Comparison of ENCODE assay signal across 23 cellular contexts in the genomic region with DNA sequence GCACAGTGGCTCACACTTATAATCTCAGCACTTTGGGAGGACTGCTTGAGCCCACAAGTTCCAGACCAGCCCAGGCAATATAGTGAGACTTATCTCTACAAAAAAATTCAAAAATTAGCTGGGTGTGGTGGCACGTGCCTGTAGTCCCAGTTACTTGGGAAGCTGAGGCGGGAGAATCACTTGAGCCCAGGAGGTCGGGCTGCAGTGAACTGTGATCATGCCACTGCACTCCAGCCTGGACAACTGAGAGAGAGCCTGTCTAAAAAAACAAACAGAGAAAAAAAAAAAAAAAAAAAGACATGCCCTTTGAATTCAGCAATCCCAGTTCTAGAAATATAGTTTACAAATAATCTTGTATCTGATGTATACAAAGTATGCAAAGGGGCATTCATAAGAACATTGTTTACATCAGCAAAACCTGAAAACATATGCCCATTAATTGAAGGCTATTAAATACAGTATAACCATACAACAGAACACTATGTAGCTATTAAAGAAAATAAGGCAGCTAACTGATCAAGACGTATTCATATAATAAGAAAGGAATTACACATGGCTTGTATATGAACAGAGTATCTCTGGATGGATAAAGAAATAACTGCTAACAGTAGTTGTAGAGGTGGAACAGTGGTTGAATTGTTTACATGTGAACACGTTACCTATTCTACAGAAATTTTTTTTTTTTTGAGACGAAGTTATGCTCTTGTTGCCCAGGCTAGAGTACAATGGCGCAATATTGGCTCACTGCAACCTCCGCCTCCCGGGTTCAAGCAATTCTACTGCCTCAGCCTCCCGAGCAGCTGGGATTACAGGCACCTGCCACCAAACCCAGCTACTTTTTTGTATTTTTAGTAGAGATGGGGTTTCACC. TPM values are rescaled to one million over a fixed set of nuclear protein-coding genes. Genes with fewer than 3 reads are reported as not detected.
DNase-seq lines count a peak whose midpoint lies in the region; ATAC-seq, FAIRE-seq and TF ChIP-seq lines count a peak whose summit lies in the region.
"Had no signal": no experiment of that assay in that cellular context is flagged by ENCODE, and none has a peak within 500 bp of the region (broad histone marks: within the 10 kb centered on the region; RNA-seq: fewer than 3 reads in every experiment).

No MANE protein-coding gene starts in this region.

- H3K36me3 Mint-ChIP-seq in activated naive CD4-positive, alpha-beta T cell treated with anti-CD3 and anti-CD28 coated beads, Interleukin-2, amount 50 U/mL, for 24 hours, result peaks cover 3% of the 10 kb centered on the region
- no peaks in the 10 kb centered on the region for H3K36me3 Mint-ChIP-seq in activated naive CD4-positive, alpha-beta T cell treated with anti-CD3 and anti-CD28 coated beads, Interleukin-2, amount 50 U/mL, for 72 hours
- H3K36me3 Mint-ChIP-seq in T-helper 17 cell (ENCODE audit: low read depth), result peaks cover 2% of the 10 kb centered on the region
- peaks cover 7% of the 10 kb centered on the region for H3K36me3 Mint-ChIP-seq in stimulated activated memory B cell treated with anti-CD40 and anti-IgM and Interleukin-4, amounts not matched to agents 10 μg/mL and 1 μg/mL and 100 μg/mL, for 72 hours
- peaks cover 15% of the 10 kb centered on the region for H3K36me3 Mint-ChIP-seq in activated naive CD4-positive, alpha-beta T cell treated with anti-CD3 and anti-CD28 coated beads, Interleukin-2, amount 10 ng/mL, durations not matched to agents 7 days and 5 days

- in situ Hi-C loops in HepG2 (cut with HindIII; ENCODE audit: extremely low pct_ligation_motif_present, low pct_unique_long_range_greater_than_20kb), result no loop called here

- no TSS peak for BruUV-seq in HepG2 (replicated peaks; lab: Mats Ljungman, UMichigan)

- no peak for DNase-seq in activated naive CD4-positive, alpha-beta T cell treated with anti-CD3 and anti-CD28 coated beads, Interleukin-2, amount 50 U/mL, for 72 hours (ENCODE audit: low spot score in 2 of 2)
- DNase-seq in T-helper 17 cell (no peak), HepG2 (ENCODE audit: low spot score) (peak; percentile 45), pons (ENCODE audit: low spot score) (no peak)
- DNase-seq in activated naive CD4-positive, alpha-beta T cell treated with anti-CD3 and anti-CD28 coated beads, Interleukin-2, amount 10 ng/mL, durations not matched to agents 7 days and 5 days, result no peak
- DNase-seq: amygdala; endodermal cell; GM23248; hippocampal formation; MM.1S; NCI-H187; NCI-H446 treated with DMSO at 0.1 percent for 48 hours; Right ventricle myocardium superior; stimulated activated naive CD4-positive, alpha-beta T cell treated with Interleukin-2 at 50 U/mL for 16 hours; T-cell; tibial artery had no signal

- H3K9ac ChIP-seq in HepG2 (ENCODE audit: insufficient read depth, low read depth, low read length), result no peak overlapping the region
- H3K9ac ChIP-seq: GM23248 had no signal

- TF ChIP-seq RAD21 in HepG2 (CRISPR knock-in tag; IDR thresholded peaks at IDR 0.05), result no peak

- peak overlapping the region; percentile 30 for H3K27ac Mint-ChIP-seq in activated naive CD4-positive, alpha-beta T cell treated with anti-CD3 and anti-CD28 coated beads, Interleukin-2, amount 50 U/mL, for 24 hours
- H3K27ac Mint-ChIP-seq in activated naive CD4-positive, alpha-beta T cell treated with anti-CD3 and anti-CD28 coated beads, Interleukin-2, amount 50 U/mL, for 72 hours, result peak overlapping the region in 1 of 2 donors; percentile 50
- peak overlapping the region; percentile 95 for H3K27ac Mint-ChIP-seq in T-helper 17 cell
- peak overlapping the region; percentile 55 for H3K27ac Mint-ChIP-seq in stimulated activated memory B cell treated with anti-CD40 and anti-IgM and Interleukin-4, amounts not matched to agents 10 μg/mL and 1 μg/mL and 100 μg/mL, for 72 hours
- no peak overlapping the region for H3K27ac Mint-ChIP-seq in activated naive CD4-positive, alpha-beta T cell treated with anti-CD3 and anti-CD28 coated beads, Interleukin-2, amount 10 ng/mL, durations not matched to agents 7 days and 5 days

- intact Hi-C loops in HepG2 (cut with micrococcal nuclease; ENCODE audit: unreplicated experiment), result no loop called here

- TF ChIP-seq EP300 in HepG2 (IDR thresholded peaks at IDR 0.05; ENCODE audit: low read depth in 2 of 2, low read length in 2 of 2) (no peak), HepG2 (CRISPR knock-in tag; IDR thresholded peaks at IDR 0.05; ENCODE audit: borderline replicate concordance) (no peak)

- TF ChIP-seq CTCF in HepG2 (CRISPR knock-in tag; IDR thresholded peaks at IDR 0.05), result no peak

- H3K4me3 Mint-ChIP-seq in activated naive CD4-positive, alpha-beta T cell treated with anti-CD3 and anti-CD28 coated beads, Interleukin-2, amount 50 U/mL, for 24 hours, result no peak overlapping the region
- H3K4me3 Mint-ChIP-seq in T-helper 17 cell, result no peak overlapping the region
- no peak overlapping the region for H3K4me3 Mint-ChIP-seq in stimulated activated memory B cell treated with anti-CD40 and anti-IgM and Interleukin-4, amounts not matched to agents 10 μg/mL and 1 μg/mL and 100 μg/mL, for 72 hours
- no peak overlapping the region for H3K4me3 Mint-ChIP-seq in activated naive CD4-positive, alpha-beta T cell treated with anti-CD3 and anti-CD28 coated beads, Interleukin-2, amount 10 ng/mL, durations not matched to agents 7 days and 5 days
- H3K4me3 Mint-ChIP-seq: endodermal cell, nephron had no signal

- peak overlapping the region; percentile 19; the same call in 1 of the 2 replicates for H3K4me2 ChIP-seq in HepG2 (ENCODE audit: low read depth, low read length)

- 0 out of 5 replicates have a peak, but pooled peaks cover 0 to 5% of the 10 kb centered on the region in 2 experiments for H3K36me3 ChIP-seq in HepG2 (replicated peaks in 1 of 2; ENCODE audit: control insufficient read depth in 1 of 2, insufficient read depth in 2 of 2, low read length in 2 of 2)
- H3K36me3 ChIP-seq: tibial artery had no signal

- WGBS in HepG2 (ENCODE audit: low lambda C conversion rate), result 25% methylated on average over 10 of the region's 10 CpGs

- peaks cover 62% of the 10 kb centered on the region for H4K20me1 ChIP-seq in HepG2 (ENCODE audit: insufficient read depth, low read length)

- H3K9me3 ChIP-seq in T-helper 17 cell (ENCODE audit: control insufficient read depth, low read length, poor library complexity, severe bottlenecking) (no peaks in the 10 kb centered on the region), HepG2 (ENCODE audit: low read length) (no peaks in the 10 kb centered on the region)
- H3K9me3 ChIP-seq: tibial artery had no signal

- no peaks in the 10 kb centered on the region for H3K27me3 ChIP-seq in HepG2 (ENCODE audit: control insufficient read depth in 1 of 2, insufficient read depth in 2 of 2, low read length in 2 of 2)
- H3K27me3 ChIP-seq: tibial artery had no signal

- H3K4me1 ChIP-seq in HepG2 (ENCODE audit: insufficient read depth, low read length), result peaks cover 62% of the 10 kb centered on the region

- H3K4me3 ChIP-seq in HepG2 (replicated peaks in 1 of 3; ENCODE audit: insufficient read depth in 1 of 3, low read depth in 2 of 3, low read length in 3 of 3), result no peak overlapping the region; a peak in 1 of 6 replicates
- H3K4me3 ChIP-seq: GM23248, tibial artery had no signal

- H2AFZ ChIP-seq in HepG2 (ENCODE audit: low read length), result no peak overlapping the region
- H2AFZ ChIP-seq: GM23248 had no signal

- no peak for TF ChIP-seq POLR2A in HepG2 (IDR thresholded peaks at IDR 0.05; ENCODE audit: insufficient read depth in 1 of 2, low read depth in 2 of 2, low read length in 2 of 2)

- POLR2A ChIA-PET in HepG2 (lab: Yijun Ruan, JAX), result no interaction called here

- no peak for ATAC-seq in activated naive CD4-positive, alpha-beta T cell treated with anti-CD3 and anti-CD28 coated beads, Interleukin-2, amount 50 U/mL, for 72 hours
- ATAC-seq in T-helper 17 cell (no peak), HepG2 (peak; percentile 69), GM21423 (IDR thresholded peaks at IDR 0.05; ENCODE audit: unreplicated experiment) (no peak)
- no peak for ATAC-seq in stimulated activated memory B cell treated with anti-CD40 and anti-IgM and Interleukin-4, amounts not matched to agents 10 μg/mL and 1 μg/mL and 100 μg/mL, for 72 hours

- peak overlapping the region; percentile 19 for H3K27ac ChIP-seq in HepG2 (ENCODE audit: extremely low read length, insufficient read depth, low read length)
- H3K27ac ChIP-seq: GM23248 had no signal

- peaks cover 86% of the 10 kb centered on the region for H3K79me2 ChIP-seq in HepG2 (ENCODE audit: insufficient read depth, low read length)

- no peaks in the 10 kb centered on the region for H3K27me3 Mint-ChIP-seq in activated naive CD4-positive, alpha-beta T cell treated with anti-CD3 and anti-CD28 coated beads, Interleukin-2, amount 50 U/mL, for 24 hours
- no peaks in the 10 kb centered on the region for H3K27me3 Mint-ChIP-seq in T-helper 17 cell
- H3K27me3 Mint-ChIP-seq in stimulated activated memory B cell treated with anti-CD40 and anti-IgM and Interleukin-4, amounts not matched to agents 10 μg/mL and 1 μg/mL and 100 μg/mL, for 72 hours, result no peaks in the 10 kb centered on the region
- H3K27me3 Mint-ChIP-seq in activated naive CD4-positive, alpha-beta T cell treated with anti-CD3 and anti-CD28 coated beads, Interleukin-2, amount 10 ng/mL, durations not matched to agents 7 days and 5 days, result no peaks in the 10 kb centered on the region
- H3K27me3 Mint-ChIP-seq: T-cell had no signal

- H3K4me1 Mint-ChIP-seq in activated naive CD4-positive, alpha-beta T cell treated with anti-CD3 and anti-CD28 coated beads, Interleukin-2, amount 50 U/mL, for 24 hours, result peaks cover 73% of the 10 kb centered on the region
- peaks cover 39% of the 10 kb centered on the region for H3K4me1 Mint-ChIP-seq in T-helper 17 cell
- peaks cover 76% of the 10 kb centered on the region for H3K4me1 Mint-ChIP-seq in stimulated activated memory B cell treated with anti-CD40 and anti-IgM and Interleukin-4, amounts not matched to agents 10 μg/mL and 1 μg/mL and 100 μg/mL, for 72 hours
- peaks cover 61% of the 10 kb centered on the region for H3K4me1 Mint-ChIP-seq in activated naive CD4-positive, alpha-beta T cell treated with anti-CD3 and anti-CD28 coated beads, Interleukin-2, amount 10 ng/mL, durations not matched to agents 7 days and 5 days

- FAIRE-seq in HepG2 (lab: Jason Lieb, UNC), result no peak
- FAIRE-seq: A204.1, keratinocyte had no signal

- CTCF ChIA-PET in HepG2 (lab: Yijun Ruan, JAX; ENCODE audit: low intra/inter-chr PET ratio, low total read pairs), result no interaction called here
- CTCF ChIA-PET in activated naive CD4-positive, alpha-beta T cell treated with anti-CD3 and anti-CD28 coated beads, Interleukin-2, amount 10 ng/mL, durations not matched to agents 7 days and 5 days (lab: Charles Lee), result no interaction called here

- H3K9me3 Mint-ChIP-seq in activated naive CD4-positive, alpha-beta T cell treated with anti-CD3 and anti-CD28 coated beads, Interleukin-2, amount 50 U/mL, for 24 hours, result no peaks in the 10 kb centered on the region
- no peaks in the 10 kb centered on the region for H3K9me3 Mint-ChIP-seq in activated naive CD4-positive, alpha-beta T cell treated with anti-CD3 and anti-CD28 coated beads, Interleukin-2, amount 50 U/mL, for 72 hours
- H3K9me3 Mint-ChIP-seq in stimulated activated memory B cell treated with anti-CD40 and anti-IgM and Interleukin-4, amounts not matched to agents 10 μg/mL and 1 μg/mL and 100 μg/mL, for 72 hours, result no peaks in the 10 kb centered on the region
- H3K9me3 Mint-ChIP-seq in activated naive CD4-positive, alpha-beta T cell treated with anti-CD3 and anti-CD28 coated beads, Interleukin-2, amount 10 ng/mL, durations not matched to agents 7 days and 5 days, result no peaks in the 10 kb centered on the region
- H3K9me3 Mint-ChIP-seq: activated T-helper 2 cell treated with anti-CD3 and anti-CD28 coated beads, Interferon-gamma antibody, Interleukin-2, Interleukin-4, amounts not matched to agents 10 μg/mL and 5 μg/mL and 100 μg/mL, durations not matched to agents 14 hours and 24 hours and 36 hours; endodermal cell; nephron; T-cell had no signal

RNA-seq across cellular contexts. Expression of a gene that starts 35.7 kb away (rescaled TPM):
- total RNA-seq in activated naive CD4-positive, alpha-beta T cell treated with anti-CD3 and anti-CD28 coated beads, Interleukin-2, amount 50 U/mL, for 72 hours, result 100 to 1,000 TPM; 105 to 128 TPM
- 100 to 1,000 TPM; 113 to 127 TPM for total RNA-seq in T-helper 17 cell
- total RNA-seq in HepG2 (2016; rRNA removed; fragmentation: Illumina TruSeq; extraction: Trizol), result 80.1 and 93.4 TPM in 2 replicates
- total RNA-seq in HepG2 (2016; cell fraction: cytosol; rRNA removed; fragmentation: Illumina TruSeq; extraction: Trizol; ENCODE audit: low read depth), result 11.9 and 18.9 TPM in 2 replicates
- total RNA-seq in HepG2 (2016; cell fraction: insoluble cytoplasmic fraction; rRNA removed; fragmentation: Illumina TruSeq; extraction: Trizol), result 79.6 and 87.8 TPM in 2 replicates
- total RNA-seq in HepG2 (2016; cell fraction: membrane; rRNA removed; fragmentation: Illumina TruSeq; extraction: Trizol), result 21.9 and 25.0 TPM in 2 replicates
- 82.4 and 83.3 TPM in 2 replicates for total RNA-seq in HepG2 (2016; cell fraction: nucleus; rRNA removed; fragmentation: Illumina TruSeq; extraction: Trizol)
- 69.0 and 70.4 TPM in 2 replicates for polyA plus RNA-seq in HepG2 (2011; rRNA removed)
- 39.2 and 40.8 TPM in 2 replicates for polyA plus RNA-seq in HepG2 (2011; cell fraction: cytosol; rRNA removed)
- 119 and 122 TPM in 2 replicates for polyA plus RNA-seq in HepG2 (2011; cell fraction: nucleus; rRNA removed)
- polyA plus RNA-seq in HepG2 (2012), result 26.5 and 31.0 TPM in 2 replicates
- 1.3 and 1.7 TPM in 2 replicates for polyA plus RNA-seq in HepG2 (2016; cell fraction: cytosol; fragmentation: Illumina TruSeq; extraction: Trizol; ENCODE audit: low read depth)
- polyA plus RNA-seq in HepG2 (2016; cell fraction: insoluble cytoplasmic fraction; fragmentation: Illumina TruSeq; extraction: Trizol; ENCODE audit: low read depth), result 45.5 and 54.9 TPM in 2 replicates
- polyA plus RNA-seq in HepG2 (2016; cell fraction: membrane; fragmentation: Illumina TruSeq; extraction: Trizol; ENCODE audit: low read depth), result 4.2 and 6.0 TPM in 2 replicates
- polyA plus RNA-seq in HepG2 (2016; cell fraction: nucleus; fragmentation: Illumina TruSeq; extraction: Trizol; ENCODE audit: insufficient read depth, low read depth), result 81.4 and 92.9 TPM in 2 replicates
- 153 and 310 TPM in 2 replicates for polyA minus RNA-seq in HepG2 (2011; rRNA and poly(A)+ RNA removed; ENCODE audit: low replicate concordance)
- polyA minus RNA-seq in HepG2 (2011; cell fraction: cytosol; rRNA and poly(A)+ RNA removed), result 51.3 and 63.1 TPM in 2 replicates
- 123 and 152 TPM in 2 replicates for polyA minus RNA-seq in HepG2 (2011; cell fraction: nucleus; rRNA and poly(A)+ RNA removed)

RNA-seq across cellular contexts. Expression of a gene that starts 48.2 kb away (rescaled TPM):
- 10 to 100 TPM; 20.4 to 37.5 TPM for total RNA-seq in activated naive CD4-positive, alpha-beta T cell treated with anti-CD3 and anti-CD28 coated beads, Interleukin-2, amount 50 U/mL, for 72 hours
- total RNA-seq in T-helper 17 cell, result 10 to 100 TPM; 19.2 to 23.8 TPM
- total RNA-seq in HepG2 (2016; rRNA removed; fragmentation: Illumina TruSeq; extraction: Trizol), result 91.5 and 129 TPM in 2 replicates
- 298 and 321 TPM in 2 replicates for total RNA-seq in HepG2 (2016; cell fraction: cytosol; rRNA removed; fragmentation: Illumina TruSeq; extraction: Trizol; ENCODE audit: low read depth)
- total RNA-seq in HepG2 (2016; cell fraction: insoluble cytoplasmic fraction; rRNA removed; fragmentation: Illumina TruSeq; extraction: Trizol), result 81.6 and 129 TPM in 2 replicates
- total RNA-seq in HepG2 (2016; cell fraction: membrane; rRNA removed; fragmentation: Illumina TruSeq; extraction: Trizol), result 276 and 295 TPM in 2 replicates
- total RNA-seq in HepG2 (2016; cell fraction: nucleus; rRNA removed; fragmentation: Illumina TruSeq; extraction: Trizol), result 68.5 and 73.1 TPM in 2 replicates
- polyA plus RNA-seq in HepG2 (2011; rRNA removed), result 55.6 and 59.4 TPM in 2 replicates
- polyA plus RNA-seq in HepG2 (2011; cell fraction: cytosol; rRNA removed), result 75.6 and 88.6 TPM in 2 replicates
- 25.5 and 28.0 TPM in 2 replicates for polyA plus RNA-seq in HepG2 (2011; cell fraction: nucleus; rRNA removed)
- 46.9 and 52.6 TPM in 2 replicates for polyA plus RNA-seq in HepG2 (2012)
- polyA plus RNA-seq in HepG2 (2016; cell fraction: cytosol; fragmentation: Illumina TruSeq; extraction: Trizol; ENCODE audit: low read depth), result 363 and 406 TPM in 2 replicates
- polyA plus RNA-seq in HepG2 (2016; cell fraction: insoluble cytoplasmic fraction; fragmentation: Illumina TruSeq; extraction: Trizol; ENCODE audit: low read depth), result 80.1 and 94.0 TPM in 2 replicates
- polyA plus RNA-seq in HepG2 (2016; cell fraction: membrane; fragmentation: Illumina TruSeq; extraction: Trizol; ENCODE audit: low read depth), result 256 and 270 TPM in 2 replicates
- 125 and 127 TPM in 2 replicates for polyA plus RNA-seq in HepG2 (2016; cell fraction: nucleus; fragmentation: Illumina TruSeq; extraction: Trizol; ENCODE audit: insufficient read depth, low read depth)
- 42.4 and 68.4 TPM in 2 replicates for polyA minus RNA-seq in HepG2 (2011; rRNA and poly(A)+ RNA removed; ENCODE audit: low replicate concordance)
- 19.5 and 22.2 TPM in 2 replicates for polyA minus RNA-seq in HepG2 (2011; cell fraction: cytosol; rRNA and poly(A)+ RNA removed)
- 21.8 and 25.0 TPM in 2 replicates for polyA minus RNA-seq in HepG2 (2011; cell fraction: nucleus; rRNA and poly(A)+ RNA removed)
